In genomic region chr15:92899910-92900711, GRCh38 we compare ENCODE assay signal across 8 cellular contexts. TPM values are rescaled to one million over a fixed set of nuclear protein-coding genes. Genes with fewer than 3 reads are reported as not detected.
A peak's percentile ranks its signal among the peaks of the same experiment; 100 is the strongest.
DNase-seq lines count a peak whose midpoint lies in the region; ATAC-seq and TF ChIP-seq lines count a peak whose summit lies in the region.

CHD2 (plus strand) TSS chr15:92900324; CDS start chr15:92901238, 914 bp downstream.

- peak; percentile 79 for ATAC-seq in RWPE2 (ENCODE audit: low read depth)

- H3K9ac ChIP-seq in H9 (ENCODE audit: extremely low read depth, insufficient read length, low read length) (peak within 1 kb of the TSS; percentile 100), Loucy (ENCODE audit: low read depth, low read length, poor library complexity, severe bottlenecking) (peak within 1 kb of the TSS; percentile 99)

- H3K14ac ChIP-seq in H9 (ENCODE audit: insufficient read depth, low read length): peak within 1 kb of the TSS; percentile 99

- TF ChIP-seq CTCF in H9 (conservative IDR thresholded peaks at IDR 0.05) (0 out of 3 replicates have a peak, but pooled peaks have one; percentile 14), Loucy (conservative IDR thresholded peaks at IDR 0.05; ENCODE audit: low read length) (no peak), RWPE2 (IDR thresholded peaks at IDR 0.05; ENCODE audit: poor library complexity, severe bottlenecking) (peak; percentile 55), foreskin fibroblast (IDR thresholded peaks at IDR 0.05; ENCODE audit: low read depth, low read length) (no peak), neural crest cell (conservative IDR thresholded peaks at IDR 0.05) (peak; percentile 6), thyroid gland (IDR thresholded peaks at IDR 0.05) (no peak)

- no CpG with 5 or more reads among the region's 14 CpGs for WGBS in H9 (ENCODE audit: extremely low coverage, insufficient read length, low lambda C conversion rate)
- 0 to 1% methylated on average over 14 of the region's 14 CpGs for WGBS in thyroid gland, 2 donors

- peak; percentile 91 to 96 for TF ChIP-seq POLR2A in thyroid gland (IDR thresholded peaks at IDR 0.05)

- H3K27me3 ChIP-seq in H9 (ENCODE audit: insufficient read depth, low read length) (no peaks in the 10 kb centered on the region), Loucy (ENCODE audit: insufficient read depth, low read length, poor library complexity, severe bottlenecking) (peaks cover 6% of the 10 kb centered on the region), RWPE2 (ENCODE audit: insufficient read depth, poor library complexity, severe bottlenecking) (no peaks in the 10 kb centered on the region), thyroid gland (no peaks in the 10 kb centered on the region)

- peak within 1 kb of the TSS; percentile 100 for H3K27ac Mint-ChIP-seq in H9
- H3K27ac Mint-ChIP-seq in neural crest cell (ENCODE audit: unreplicated experiment): peak within 1 kb of the TSS; percentile 100

- no peak within 1 kb of the TSS for H2AK5ac ChIP-seq in H9 (ENCODE audit: insufficient read length, low read length)

- H2BK12ac ChIP-seq in H9 (ENCODE audit: insufficient read length, low read depth, low read length): peak within 1 kb of the TSS; percentile 97

- H3K27me3 Mint-ChIP-seq in H9 (ENCODE audit: low read depth) (no peaks in the 10 kb centered on the region), neural crest cell (ENCODE audit: low read depth) (peaks cover 18% of the 10 kb centered on the region)

- peak within 1 kb of the TSS; percentile 98 for H2BK120ac ChIP-seq in H9 (ENCODE audit: low read depth, low read length, poor library complexity, severe bottlenecking)

- H3K27ac ChIP-seq in H9 (ENCODE audit: insufficient read length, low read depth, low read length) (peak within 1 kb of the TSS; percentile 98), RWPE2 (ENCODE audit: poor library complexity, severe bottlenecking) (peak within 1 kb of the TSS; percentile 91), thyroid gland (peak within 1 kb of the TSS; percentile 98 to 100 (median 98))

- peak within 1 kb of the TSS; percentile 94 for H3T11ph ChIP-seq in H9 (ENCODE audit: low read length)

- peak within 1 kb of the TSS; percentile 94 for H2BK5ac ChIP-seq in H9 (ENCODE audit: insufficient read length, low read length)

- no peaks in the 10 kb centered on the region for H4K20me1 ChIP-seq in H9 (ENCODE audit: control insufficient read depth, insufficient read depth, insufficient read length)
- peaks cover 77% of the 10 kb centered on the region for H4K20me1 ChIP-seq in Loucy (ENCODE audit: insufficient read depth, low read length, poor library complexity, severe bottlenecking)

- H3K4me1 ChIP-seq in H9 (ENCODE audit: insufficient read depth, low read length): no peaks in the 10 kb centered on the region
- peaks cover 47% of the 10 kb centered on the region for H3K4me1 ChIP-seq in Loucy (ENCODE audit: insufficient read depth, low read length, poor library complexity, severe bottlenecking)
- peaks cover 22% of the 10 kb centered on the region for H3K4me1 ChIP-seq in RWPE2 (ENCODE audit: insufficient read depth, poor library complexity, severe bottlenecking)
- peaks cover 9 to 20% of the 10 kb centered on the region in 2 donors for H3K4me1 ChIP-seq in thyroid gland

- H3K23me2 ChIP-seq in H9 (ENCODE audit: insufficient read length, low read depth, low read length, poor library complexity, severe bottlenecking): peaks cover 12% of the 10 kb centered on the region

- H3K36me3 ChIP-seq in Loucy (ENCODE audit: insufficient read depth, low read length) (peaks cover 58% of the 10 kb centered on the region), RWPE2 (ENCODE audit: low read depth) (peaks cover 84% of the 10 kb centered on the region), thyroid gland (no peaks in the 10 kb centered on the region)

- H3K4ac ChIP-seq in H9 (ENCODE audit: low read depth, low read length): peak within 1 kb of the TSS; percentile 91; the same call in 1 of the 2 replicates

- H3K4me2 ChIP-seq in H9 (ENCODE audit: insufficient read depth, insufficient read length, low read length): peak within 1 kb of the TSS; percentile 71
- H3K4me2 ChIP-seq in Loucy (ENCODE audit: low read depth, low read length, poor library complexity, severe bottlenecking): peak within 1 kb of the TSS; percentile 95

- no peak within 1 kb of the TSS for H3K23ac ChIP-seq in H9 (ENCODE audit: insufficient read length, low read depth, low read length)

- H3K9me3 Mint-ChIP-seq in H9 (no peaks in the 10 kb centered on the region; a peak in 1 of 5 replicates), neural crest cell (peaks cover 4% of the 10 kb centered on the region)

- DNase-seq in GDM1 (lab: John Stamatoyannopoulos, UW) (peak; percentile 54), H9 (peak; percentile 90), RWPE2 (ENCODE audit: low spot score) (peak; percentile 86), foreskin fibroblast (peak; percentile 72 to 88), neural crest cell (ENCODE audit: low read depth, low spot score) (peak; percentile 64), thyroid gland (peak; percentile 73 to 77)
- DNase-seq in activated T-helper 9 cell treated with anti-CD3 and anti-CD28 coated beads, Interleukin-2, amount 50 U/mL, for 16 hours (ENCODE audit: low read depth): peak; percentile 47

- no peak within 1 kb of the TSS for H2AFZ ChIP-seq in H9 (ENCODE audit: low read length)
- no peak within 1 kb of the TSS for H2AFZ ChIP-seq in Loucy (ENCODE audit: low read length)

- peak within 1 kb of the TSS; percentile 76 for H4K5ac ChIP-seq in H9 (ENCODE audit: insufficient read length, low read depth, low read length)

- H3K79me2 ChIP-seq in H9 (ENCODE audit: insufficient read depth, low read length) (peaks cover 27% of the 10 kb centered on the region; the same call in 1 of the 2 replicates), Loucy (ENCODE audit: insufficient read depth, low read length) (peaks cover 94% of the 10 kb centered on the region)

- peaks cover 13% of the 10 kb centered on the region for H3F3A ChIP-seq in Loucy (ENCODE audit: low read depth)

- H3K9me3 ChIP-seq in H9 (ENCODE audit: control insufficient read depth, low read depth, low read length) (no peaks in the 10 kb centered on the region), Loucy (ENCODE audit: insufficient read depth, low read depth, low read length) (no peaks in the 10 kb centered on the region), RWPE2 (ENCODE audit: severe bottlenecking) (no peaks in the 10 kb centered on the region), thyroid gland (no peaks in the 10 kb centered on the region)

- peak within 1 kb of the TSS; percentile 100 for H2BK20ac ChIP-seq in H9 (ENCODE audit: low read depth, low read length, poor library complexity, severe bottlenecking)

- peaks cover 16% of the 10 kb centered on the region in 2 experiments for H3K4me1 Mint-ChIP-seq in H9
- H3K4me1 Mint-ChIP-seq in neural crest cell: peaks cover 58% of the 10 kb centered on the region

- H2BK15ac ChIP-seq in H9 (ENCODE audit: low read depth, low read length): no peak within 1 kb of the TSS

- no peaks in the 10 kb centered on the region for H3K79me1 ChIP-seq in H9 (ENCODE audit: insufficient read depth, low read depth, low read length, poor library complexity, severe bottlenecking)

- H3K56ac ChIP-seq in H9 (ENCODE audit: insufficient read length, low read depth, low read length): no peak within 1 kb of the TSS

- H3K4me3 ChIP-seq in Loucy (ENCODE audit: low read length, poor library complexity, severe bottlenecking): peak within 1 kb of the TSS; percentile 92
- peak within 1 kb of the TSS; percentile 73 for H3K4me3 ChIP-seq in RWPE2 (ENCODE audit: severe bottlenecking)
- peak within 1 kb of the TSS; percentile 68 to 77 for H3K4me3 ChIP-seq in foreskin fibroblast (ENCODE audit: low read depth in 1 of 2, low read length in 2 of 2)
- peak within 1 kb of the TSS; percentile 24 to 43 (median 41) for H3K4me3 ChIP-seq in thyroid gland (replicated peaks in 1 of 3)

- intact Hi-C loops in thyroid gland (cut with DNase I): no loop called here

- peak within 1 kb of the TSS; percentile 100 for H3K18ac ChIP-seq in H9 (ENCODE audit: insufficient read length, low read depth, low read length)

- no peak within 1 kb of the TSS for H4K91ac ChIP-seq in H9 (ENCODE audit: insufficient read length, low read depth, low read length)

- no peaks in the 10 kb centered on the region for H3K9me2 ChIP-seq in Loucy (replicated peaks; ENCODE audit: low read depth, low read length)

- H3K36me3 Mint-ChIP-seq in H9 (ENCODE audit: insufficient read depth in 1 of 3, low read depth in 3 of 3) (peaks cover 30 to 59% (median 54%) of the 10 kb centered on the region in 3 experiments), neural crest cell (ENCODE audit: low read depth) (peaks cover 44% of the 10 kb centered on the region)

- peak within 1 kb of the TSS; percentile 93 to 97 for H3K4me3 Mint-ChIP-seq in H9
- peak within 1 kb of the TSS; percentile 95 for H3K4me3 Mint-ChIP-seq in neural crest cell

- no peak within 1 kb of the TSS for H4K8ac ChIP-seq in H9 (replicated peaks; ENCODE audit: insufficient read length, low read depth, low read length)

RNA-seq across cellular contexts. Expression of gene CHD2, which starts in this region (rescaled TPM):
- total RNA-seq in H9 (2021) (56.7 and 63.3 TPM in 2 replicates), neural crest cell (93.4 and 103 TPM in 2 replicates), thyroid gland (100 to 1,000 TPM; 149 to 299 (median 213) TPM)

Comparison
In these comparisons a context has a peak if more than half of its experiments do, and no peak if none do; other contexts are left out.
1. Peak in every context shown above with its lines: DNase-seq, ATAC-seq, H3K4me3 ChIP-seq and H3K27ac ChIP-seq.
2. CTCF ChIP-seq: peak in H9 (single experiment), RWPE2 (single experiment) and neural crest cell (single experiment); none in Loucy (single experiment), foreskin fibroblast (single experiment) and thyroid gland (0 of 6).
3. H3K4me3 ChIP-seq: peak in every context shown above with its lines; median percentile 92 in Loucy; 73 in RWPE2; 72 in foreskin fibroblast; 41 in thyroid gland.